Comparison of ENCODE assay signal across 21 cellular contexts in the genomic region with DNA sequence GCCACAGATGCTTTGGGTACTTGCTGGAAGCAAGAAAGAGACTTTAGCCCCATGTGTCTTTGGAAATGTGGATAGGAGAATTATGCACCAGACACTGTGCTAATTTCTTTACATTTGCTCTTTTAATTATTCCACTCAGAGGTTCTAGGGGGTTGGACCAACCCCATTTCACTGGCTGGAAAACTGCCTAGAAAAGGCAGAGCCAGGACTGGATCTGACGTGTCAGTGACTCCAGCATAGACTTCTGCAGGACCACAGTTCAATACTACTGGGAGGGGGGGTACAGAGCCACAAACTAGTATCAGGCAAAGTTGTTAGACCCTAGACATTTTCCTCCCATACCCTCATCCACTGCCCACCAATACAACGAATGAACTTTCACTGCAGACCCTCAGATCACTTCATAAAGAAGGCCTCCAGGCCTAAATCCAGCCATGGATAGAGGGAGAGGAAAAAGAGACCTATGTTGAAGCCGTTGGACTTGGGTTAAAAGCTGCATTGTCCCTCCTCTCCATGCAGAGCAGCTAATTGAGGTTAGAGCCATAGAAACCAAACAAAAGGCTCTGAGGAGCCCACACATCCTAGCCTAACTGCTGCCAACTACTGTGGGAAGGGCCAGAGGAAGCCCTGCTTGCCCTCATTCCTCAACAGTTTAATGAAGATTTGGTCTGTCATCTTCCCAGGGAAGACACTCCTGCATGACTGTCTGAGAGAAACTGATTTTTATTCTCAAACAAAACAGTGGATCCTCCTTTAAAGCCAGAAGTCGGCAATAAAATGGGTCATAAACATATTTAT.
A peak's percentile ranks its signal among the peaks of the same experiment; 100 is the strongest.
DNase-seq lines count a peak whose midpoint lies in the region; ATAC-seq and TF ChIP-seq lines count a peak whose summit lies in the region.
"Had no signal": no experiment of that assay in that cellular context is flagged by ENCODE, and none has a peak within 500 bp of the region (broad histone marks: within the 10 kb centered on the region; RNA-seq: fewer than 3 reads in every experiment).

No MANE protein-coding gene starts in this region.

- H3K27ac ChIP-seq in RWPE1 (peak overlapping the region; percentile 95), epithelial cell of prostate (peak overlapping the region; percentile 97), neural progenitor cell (no peak overlapping the region)
- H3K27ac ChIP-seq: cardiac muscle cell had no signal

- H2AFZ ChIP-seq in neural progenitor cell (replicated peaks), result no peak overlapping the region

- H3K9me3 ChIP-seq in neural progenitor cell (ENCODE audit: low read depth), result no peaks in the 10 kb centered on the region

- H3K9ac ChIP-seq in neural progenitor cell, result no peak overlapping the region

- POLR2A ChIA-PET in RWPE1 (lab: Yijun Ruan, JAX; ENCODE audit: low non-redundant PET), result no interaction called here

- peaks cover 9% of the 10 kb centered on the region for H4K20me1 ChIP-seq in neural progenitor cell (ENCODE audit: low read depth)

- no peak overlapping the region for H3K27ac Mint-ChIP-seq in neural progenitor cell
- H3K27ac Mint-ChIP-seq in stimulated activated naive B cell treated with anti-CD40 and anti-IgM and Interleukin-4, amounts not matched to agents 10 μg/mL and 1 μg/mL and 100 μg/mL, for 72 hours, result no peak overlapping the region
- no peak overlapping the region for H3K27ac Mint-ChIP-seq in activated T-helper 2 cell treated with anti-CD3 and anti-CD28 coated beads, Interferon-gamma antibody, Interleukin-2, Interleukin-4, amounts not matched to agents 10 μg/mL and 5 μg/mL and 100 μg/mL, durations not matched to agents 14 hours and 24 hours and 36 hours
- H3K27ac Mint-ChIP-seq: activated T-helper 17 cell treated with anti-CD3 and anti-CD28 coated beads, Interleukin-2, amount 50 U/mL, for 72 hours; CD4-positive, alpha-beta memory T cell; T-helper 1 cell treated with Interleukin-12 subunit alpha and Interleukin-12 subunit beta and Interleukin-4 antibody, amounts not matched to agents 30 μg/mL and 1 μg/mL, for 36 hours had no signal

- peaks cover 13% of the 10 kb centered on the region for H3K4me1 ChIP-seq in neural progenitor cell

- peak overlapping the region; percentile 16 for H3K4me2 ChIP-seq in neural progenitor cell

- H3K4me3 ChIP-seq in neural progenitor cell, result no peak overlapping the region
- H3K4me3 ChIP-seq: cardiac muscle cell had no signal

- TF ChIP-seq CTCF in RWPE1 (conservative IDR thresholded peaks at IDR 0.05; ENCODE audit: low read depth) (no peak), neural progenitor cell (IDR thresholded peaks at IDR 0.05) (no peak)

- H3K79me2 ChIP-seq in neural progenitor cell (ENCODE audit: low read depth), result no peaks in the 10 kb centered on the region

- peaks cover 18% of the 10 kb centered on the region for H3K36me3 Mint-ChIP-seq in neural progenitor cell
- H3K36me3 Mint-ChIP-seq in stimulated activated naive B cell treated with anti-CD40 and anti-IgM and Interleukin-4, amounts not matched to agents 10 μg/mL and 1 μg/mL and 100 μg/mL, for 72 hours, result no peaks in the 10 kb centered on the region
- no peaks in the 10 kb centered on the region for H3K36me3 Mint-ChIP-seq in activated T-helper 2 cell treated with anti-CD3 and anti-CD28 coated beads, Interferon-gamma antibody, Interleukin-2, Interleukin-4, amounts not matched to agents 10 μg/mL and 5 μg/mL and 100 μg/mL, durations not matched to agents 14 hours and 24 hours and 36 hours (ENCODE audit: low read depth)
- H3K36me3 Mint-ChIP-seq: CD4-positive, alpha-beta memory T cell had no signal

- no peaks in the 10 kb centered on the region for H3K9me3 Mint-ChIP-seq in neural progenitor cell
- peaks cover 0 to under 1% of the 10 kb centered on the region in 2 donors for H3K9me3 Mint-ChIP-seq in stimulated activated naive B cell treated with anti-CD40 and anti-IgM and Interleukin-4, amounts not matched to agents 10 μg/mL and 1 μg/mL and 100 μg/mL, for 72 hours
- H3K9me3 Mint-ChIP-seq in activated T-helper 2 cell treated with anti-CD3 and anti-CD28 coated beads, Interferon-gamma antibody, Interleukin-2, Interleukin-4, amounts not matched to agents 10 μg/mL and 5 μg/mL and 100 μg/mL, durations not matched to agents 14 hours and 24 hours and 36 hours, result no peaks in the 10 kb centered on the region
- H3K9me3 Mint-ChIP-seq: activated T-helper 17 cell treated with anti-CD3 and anti-CD28 coated beads, Interleukin-2, amount 50 U/mL, for 72 hours; T-helper 1 cell treated with Interleukin-12 subunit alpha and Interleukin-12 subunit beta and Interleukin-4 antibody, amounts not matched to agents 30 μg/mL and 1 μg/mL, for 36 hours had no signal

- intact Hi-C loops in activated T-helper 2 cell treated with anti-CD3 and anti-CD28 coated beads, Interferon-gamma antibody, Interleukin-2, Interleukin-4, amounts not matched to agents 10 μg/mL and 5 μg/mL and 100 μg/mL, durations not matched to agents 14 hours and 24 hours and 36 hours (cut with micrococcal nuclease), result no loop called here

- no peak for ATAC-seq in stimulated activated naive B cell treated with anti-CD40 and anti-IgM and Interleukin-4, amounts not matched to agents 10 μg/mL and 1 μg/mL and 100 μg/mL, for 72 hours (replicated peaks)
- ATAC-seq: activated T-helper 17 cell treated with anti-CD3 and anti-CD28 coated beads, Interleukin-2, amount 50 U/mL, for 72 hours; right cardiac atrium had no signal

- CTCF ChIA-PET in RWPE1 (lab: Yijun Ruan, JAX), result interaction anchor here (1.2 kb wide), 1 partner anchor 122 kb away, joined by 3 read pairs; no protein-coding TSS in a partner anchor

- no peaks in the 10 kb centered on the region for H3K36me3 ChIP-seq in neural progenitor cell
- H3K36me3 ChIP-seq: cardiac muscle cell had no signal

- no peaks in the 10 kb centered on the region for H3K27me3 ChIP-seq in neural progenitor cell
- H3K27me3 ChIP-seq: cardiac muscle cell had no signal

- H3F3A ChIP-seq in neural progenitor cell (ENCODE audit: low read depth), result no peaks in the 10 kb centered on the region

- no peak overlapping the region for H3K4me3 Mint-ChIP-seq in neural progenitor cell
- no peak overlapping the region for H3K4me3 Mint-ChIP-seq in stimulated activated naive B cell treated with anti-CD40 and anti-IgM and Interleukin-4, amounts not matched to agents 10 μg/mL and 1 μg/mL and 100 μg/mL, for 72 hours
- no peak overlapping the region for H3K4me3 Mint-ChIP-seq in activated T-helper 2 cell treated with anti-CD3 and anti-CD28 coated beads, Interferon-gamma antibody, Interleukin-2, Interleukin-4, amounts not matched to agents 10 μg/mL and 5 μg/mL and 100 μg/mL, durations not matched to agents 14 hours and 24 hours and 36 hours (ENCODE audit: low read depth)
- H3K4me3 Mint-ChIP-seq: activated T-helper 17 cell treated with anti-CD3 and anti-CD28 coated beads, Interleukin-2, amount 50 U/mL, for 72 hours; CD4-positive, alpha-beta memory T cell; T-helper 1 cell treated with Interleukin-12 subunit alpha and Interleukin-12 subunit beta and Interleukin-4 antibody, amounts not matched to agents 30 μg/mL and 1 μg/mL, for 36 hours had no signal

- DNase-seq in COR-L47 (lab: John Stamatoyannopoulos, UW), result peak; percentile 57
- peak; percentile 32 for DNase-seq in RWPE1 (ENCODE audit: low spot score)
- no peak for DNase-seq in epithelial cell of prostate (ENCODE audit: low read depth, low spot score)
- peak; percentile 48 for DNase-seq in neural progenitor cell (ENCODE audit: low spot score)
- DNase-seq in stimulated activated naive B cell treated with anti-CD40 and anti-IgM and Interleukin-4, amounts not matched to agents 10 μg/mL and 1 μg/mL and 100 μg/mL, for 72 hours, result no peak
- DNase-seq in activated T-helper 2 cell treated with anti-CD3 and anti-CD28 coated beads, Interferon-gamma antibody, Interleukin-2, Interleukin-4, amounts not matched to agents 10 μg/mL and 5 μg/mL and 100 μg/mL, durations not matched to agents 14 hours and 24 hours and 36 hours (ENCODE audit: low spot score), result no peak
- no peak for DNase-seq in stimulated activated CD4-positive, alpha-beta T cell treated with anti-CD3 and anti-CD28 coated beads, Interleukin-4, amount 100 ng/mL, for 24 hours
- no peak for DNase-seq in NCI-H526 treated with DMSO at 0.1 percent for 48 hours (lab: John Stamatoyannopoulos, UW)
- DNase-seq: CD4-positive, alpha-beta memory T cell; effector memory CD4-positive, alpha-beta T cell; kidney glomerular epithelial cell; MM.1S; NCI-H1694 treated with DMSO at 0.1 percent for 48 hours; NCI-H510A; right cardiac atrium; SIG-M5; stimulated activated naive CD8-positive, alpha-beta T cell treated with anti-CD3 and anti-CD28 coated beads, Interleukin-15, Interleukin-2, amounts not matched to agents 100 U/mL and 50 U/mL, for 24 hours; trophoblast cell had no signal

- H3K27me3 Mint-ChIP-seq in neural progenitor cell (ENCODE audit: insufficient read depth, low read depth), result peaks cover 8% of the 10 kb centered on the region
- H3K27me3 Mint-ChIP-seq in stimulated activated naive B cell treated with anti-CD40 and anti-IgM and Interleukin-4, amounts not matched to agents 10 μg/mL and 1 μg/mL and 100 μg/mL, for 72 hours, result peaks cover 7 to 10% of the 10 kb centered on the region in 2 donors
- peaks cover 4% of the 10 kb centered on the region for H3K27me3 Mint-ChIP-seq in activated T-helper 2 cell treated with anti-CD3 and anti-CD28 coated beads, Interferon-gamma antibody, Interleukin-2, Interleukin-4, amounts not matched to agents 10 μg/mL and 5 μg/mL and 100 μg/mL, durations not matched to agents 14 hours and 24 hours and 36 hours (ENCODE audit: low read depth)

- peaks cover 6% of the 10 kb centered on the region for H3K4me1 Mint-ChIP-seq in neural progenitor cell
- H3K4me1 Mint-ChIP-seq in stimulated activated naive B cell treated with anti-CD40 and anti-IgM and Interleukin-4, amounts not matched to agents 10 μg/mL and 1 μg/mL and 100 μg/mL, for 72 hours, result no peaks in the 10 kb centered on the region
- H3K4me1 Mint-ChIP-seq in activated T-helper 2 cell treated with anti-CD3 and anti-CD28 coated beads, Interferon-gamma antibody, Interleukin-2, Interleukin-4, amounts not matched to agents 10 μg/mL and 5 μg/mL and 100 μg/mL, durations not matched to agents 14 hours and 24 hours and 36 hours (ENCODE audit: low read depth), result no peaks in the 10 kb centered on the region
- H3K4me1 Mint-ChIP-seq: activated T-helper 17 cell treated with anti-CD3 and anti-CD28 coated beads, Interleukin-2, amount 50 U/mL, for 72 hours; CD4-positive, alpha-beta memory T cell had no signal

Comparison
In these comparisons a context has a peak if more than half of its experiments do, and no peak if none do; other contexts are left out.
1. DNase-seq: peak in COR-L47 (single experiment), RWPE1 (single experiment) and neural progenitor cell (single experiment); none in epithelial cell of prostate (single experiment), stimulated activated naive B cell treated with anti-CD40 and anti-IgM and Interleukin-4, amounts not matched to agents 10 μg/mL and 1 μg/mL and 100 μg/mL, for 72 hours (single experiment), activated T-helper 2 cell treated with anti-CD3 and anti-CD28 coated beads, Interferon-gamma antibody, Interleukin-2, Interleukin-4, amounts not matched to agents 10 μg/mL and 5 μg/mL and 100 μg/mL, durations not matched to agents 14 hours and 24 hours and 36 hours (single experiment), stimulated activated CD4-positive, alpha-beta T cell treated with anti-CD3 and anti-CD28 coated beads, Interleukin-4, amount 100 ng/mL, for 24 hours (single experiment) and NCI-H526 treated with DMSO at 0.1 percent for 48 hours (single experiment).